ENCODE assay signal across 28 cellular contexts in the genomic region with DNA sequence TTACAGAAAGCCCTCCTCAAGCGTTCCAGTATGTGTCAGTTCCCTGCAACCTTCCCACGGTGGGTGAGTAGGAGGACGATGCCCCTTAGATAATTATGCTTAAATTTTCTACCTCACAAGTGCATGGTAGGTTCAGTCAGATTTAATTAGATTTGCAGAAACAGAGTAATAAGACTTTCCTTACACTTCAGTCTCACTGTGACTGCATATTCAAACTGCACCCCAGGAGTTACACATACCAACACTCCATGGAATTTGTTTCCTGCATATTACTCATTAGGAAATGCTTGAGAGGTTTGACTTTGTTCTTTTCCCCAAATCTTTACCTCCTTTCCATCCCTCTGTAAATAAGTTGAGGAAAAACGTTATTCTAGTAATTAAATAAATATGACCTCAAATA.
"Had no signal": no experiment of that assay in that cellular context is flagged by ENCODE, and none has a peak within 500 bp of the region (broad histone marks: within the 10 kb centered on the region; RNA-seq: fewer than 3 reads in every experiment).

No MANE protein-coding gene starts in this region.

- H3K4me1 ChIP-seq: gastrocnemius medialis, pancreas, prostate gland had no signal

- DNase-seq: activated CD4-positive, alpha-beta T cell treated with anti-CD3 and anti-CD28 coated beads for 1 hour; activated CD4-positive, alpha-beta T cell treated with anti-CD3 and anti-CD28 coated beads, Interleukin-2, amount 10 ng/mL, durations not matched to agents 7 days and 5 days; activated CD8-positive, alpha-beta T cell treated with anti-CD3 and anti-CD28 coated beads for 36 hours; activated naive CD8-positive, alpha-beta T cell treated with anti-CD3 and anti-CD28 coated beads, Interleukin-2, amount 50 U/mL, for 24 hours; activated T-cell treated with anti-CD3 and anti-CD28 coated beads, Interleukin-2, amount 50 U/mL, for 4 hours; amygdala; dermis blood vessel endothelial cell; effector CD4-positive, alpha-beta T cell; gastrocnemius medialis; glutamatergic neuron; islet precursor cell; left colon; mammary epithelial cell; midbrain; naive thymus-derived CD4-positive, alpha-beta T cell; pancreas; retina; small intestine; stimulated activated CD4-positive, alpha-beta T cell treated with anti-CD3 and anti-CD28 coated beads, Interleukin-4, amount 100 ng/mL, for 24 hours; trophoblast cell had no signal

- H3K9me3 ChIP-seq: gastrocnemius medialis, pancreas, prostate gland, thoracic aorta had no signal

- H3K27ac ChIP-seq: gastrocnemius medialis, pancreas, prostate gland, thoracic aorta had no signal

- FAIRE-seq: colon, endometrium, pancreas, small intestine, urothelium cell line had no signal

- H3K27me3 ChIP-seq: gastrocnemius medialis, pancreas had no signal

- H3K36me3 ChIP-seq: gastrocnemius medialis, pancreas, prostate gland, thoracic aorta had no signal

- ATAC-seq: activated CD8-positive, alpha-beta T cell treated with anti-CD3 and anti-CD28 coated beads for 36 hours; activated naive CD8-positive, alpha-beta T cell treated with anti-CD3 and anti-CD28 coated beads, Interleukin-2, amount 50 U/mL, for 24 hours; activated T-cell treated with anti-CD3 and anti-CD28 coated beads, Interleukin-2, amount 50 U/mL, for 4 hours; activated T-helper 17 cell treated with anti-CD3 and anti-CD28 coated beads, Interleukin-2, amount 50 U/mL, for 72 hours; gastrocnemius medialis; left colon; naive thymus-derived CD4-positive, alpha-beta T cell; pancreas; sciatic nerve; stimulated activated effector memory CD8-positive, alpha-beta T cell treated with anti-CD3 and anti-CD28 coated beads, Interleukin-12 subunit alpha, Interleukin-12 subunit beta, amount 100 ng/mL, for 72 hours had no signal

- H3K4me3 ChIP-seq: gastrocnemius medialis, pancreas, prostate gland, thoracic aorta had no signal
